Comparison of ENCODE assay signal across 1 cellular context in the genomic region with DNA sequence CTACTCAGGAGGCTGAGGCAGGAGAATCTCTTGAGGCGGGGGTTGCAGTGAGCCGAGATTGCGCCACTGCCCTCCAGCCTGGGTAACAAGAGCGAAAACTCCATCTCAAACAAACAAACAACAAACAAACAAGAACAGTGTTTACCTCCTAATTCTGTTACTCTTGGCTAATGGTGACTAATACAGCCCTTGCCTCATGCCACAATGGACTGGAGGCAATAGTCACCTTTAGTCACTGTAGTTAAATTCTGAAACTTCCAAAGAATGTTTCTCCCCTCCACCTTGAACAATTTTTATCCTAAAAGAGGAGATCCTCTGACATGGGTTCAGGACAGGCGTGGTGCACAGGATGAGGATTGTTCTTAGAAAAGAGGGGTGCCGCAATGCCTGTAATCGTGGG.
TF ChIP-seq lines count a peak whose summit lies in the region.

No MANE protein-coding gene starts in this region.

TF ChIP-seq in SK-N-SH treated with all-trans-retinoic acid at 6 μM for 48 hours, 23 proteins besides CTCF, POLR2A, EP300 and RAD21 (continued from another document):
- TF ChIP-seq, protein P1, sequence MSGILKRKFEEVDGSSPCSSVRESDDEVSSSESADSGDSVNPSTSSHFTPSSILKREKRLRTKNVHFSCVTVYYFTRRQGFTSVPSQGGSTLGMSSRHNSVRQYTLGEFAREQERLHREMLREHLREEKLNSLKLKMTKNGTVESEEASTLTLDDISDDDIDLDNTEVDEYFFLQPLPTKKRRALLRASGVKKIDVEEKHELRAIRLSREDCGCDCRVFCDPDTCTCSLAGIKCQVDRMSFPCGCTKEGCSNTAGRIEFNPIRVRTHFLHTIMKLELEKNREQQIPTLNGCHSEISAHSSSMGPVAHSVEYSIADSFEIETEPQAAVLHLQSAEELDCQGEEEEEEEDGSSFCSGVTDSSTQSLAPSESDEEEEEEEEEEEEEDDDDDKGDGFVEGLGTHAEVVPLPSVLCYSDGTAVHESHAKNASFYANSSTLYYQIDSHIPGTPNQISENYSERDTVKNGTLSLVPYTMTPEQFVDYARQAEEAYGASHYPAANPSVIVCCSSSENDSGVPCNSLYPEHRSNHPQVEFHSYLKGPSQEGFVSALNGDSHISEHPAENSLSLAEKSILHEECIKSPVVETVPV (CRISPR knock-in tag; IDR thresholded peaks at IDR 0.05) = no peak
- TF ChIP-seq SNAI2 (CRISPR knock-in tag; IDR thresholded peaks at IDR 0.05) = no peak
- no peak for TF ChIP-seq TOX (CRISPR knock-in tag; IDR thresholded peaks at IDR 0.05; ENCODE audit: borderline replicate concordance)
- no peak for TF ChIP-seq ZC3H10 (CRISPR knock-in tag; IDR thresholded peaks at IDR 0.05)
- TF ChIP-seq TCF4 (CRISPR knock-in tag; IDR thresholded peaks at IDR 0.05; ENCODE audit: borderline replicate concordance) = no peak
- TF ChIP-seq ZNF8 (CRISPR knock-in tag; IDR thresholded peaks at IDR 0.05) = no peak
